1 cellular context compared by ENCODE assay signal in the genomic region with DNA sequence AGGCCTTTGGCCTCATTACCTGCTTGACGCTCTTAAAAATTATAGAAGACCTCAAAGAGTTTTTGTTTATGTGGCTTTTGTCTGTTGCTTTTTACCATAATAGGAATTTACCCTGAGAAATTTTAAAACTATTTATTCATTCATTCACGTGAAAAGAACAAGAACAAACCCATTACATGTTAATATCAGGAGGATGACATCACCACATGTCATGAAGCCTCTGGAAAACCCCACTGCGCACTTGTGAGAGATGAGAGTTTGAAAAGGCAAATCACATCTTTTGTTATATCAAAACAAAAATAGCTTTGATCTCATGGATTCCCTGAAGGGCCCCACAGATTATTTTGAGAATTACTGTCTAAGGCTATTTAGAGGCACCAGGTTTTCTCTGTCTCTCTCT.
A peak's percentile ranks its signal among the peaks of the same experiment; 100 is the strongest.
TF ChIP-seq lines count a peak whose summit lies in the region.

No MANE protein-coding gene starts in this region.

TF ChIP-seq in GM12878, 131 proteins besides CTCF, POLR2A, EP300 and RAD21 (continued from another document):
- TF ChIP-seq JUND (IDR thresholded peaks at IDR 0.05; ENCODE audit: low read depth, low read length) (no peak), RBBP5 (conservative IDR thresholded peaks at IDR 0.05) (no peak), MXI1 (IDR thresholded peaks at IDR 0.05; ENCODE audit: low read depth, low read length) (no peak), STAT3 (IDR thresholded peaks at IDR 0.05; ENCODE audit: low read depth, low read length) (no peak), PAX5 (IDR thresholded peaks at IDR 0.05; ENCODE audit: borderline replicate concordance, low read depth, low read length) (no peak), CREM (IDR thresholded peaks at IDR 0.05; ENCODE audit: low read depth) (peak; percentile 38; the same call in 1 of the 2 replicates), ASH2L (IDR thresholded peaks at IDR 0.05; ENCODE audit: borderline replicate concordance, low read depth) (no peak), IKZF1 (conservative IDR thresholded peaks at IDR 0.05) (no peak), DPF2 (IDR thresholded peaks at IDR 0.05) (no peak), ZNF622 (IDR thresholded peaks at IDR 0.05) (no peak), E2F8 (IDR thresholded peaks at IDR 0.05; ENCODE audit: low read depth, partially characterized antibody) (no peak), E4F1 (IDR thresholded peaks at IDR 0.05; ENCODE audit: borderline replicate concordance, partially characterized antibody) (no peak), KAT2A (conservative IDR thresholded peaks at IDR 0.05; ENCODE audit: control insufficient read depth, low read depth, low read length) (no peak), PML (IDR thresholded peaks at IDR 0.05; ENCODE audit: low read length) (no peak), ZNF274 (IDR thresholded peaks at IDR 0.05; ENCODE audit: insufficient read depth, insufficient read length) (no peak), SMAD1 (IDR thresholded peaks at IDR 0.05; ENCODE audit: low read depth, partially characterized antibody) (no peak), MTA2 (IDR thresholded peaks at IDR 0.05; ENCODE audit: low read depth) (no peak), E2F4 (IDR thresholded peaks at IDR 0.05; ENCODE audit: low read depth, low read length) (no peak), CBX3 (IDR thresholded peaks at IDR 0.05; ENCODE audit: borderline replicate concordance, low read depth) (no peak), NFIC (IDR thresholded peaks at IDR 0.05; ENCODE audit: low read depth, low read length) (peak; percentile 75; the same call in 1 of the 2 replicates), EZH2 (IDR thresholded peaks at IDR 0.05; ENCODE audit: borderline replicate concordance, control insufficient read depth, low read depth, low read length) (no peak), ETV6 (conservative IDR thresholded peaks at IDR 0.05 in 1 of 2, IDR thresholded peaks at IDR 0.05 in 1 of 2; ENCODE audit: borderline replicate concordance in 1 of 2, low read depth in 1 of 2) (no peak), TCF3 (IDR thresholded peaks at IDR 0.05; ENCODE audit: borderline replicate concordance, insufficient read depth, low read depth, low read length) (no peak), RUNX3 (IDR thresholded peaks at IDR 0.05; ENCODE audit: low read length) (peak; percentile 47; the same call in 1 of the 2 replicates), BHLHE40 (IDR thresholded peaks at IDR 0.05; ENCODE audit: borderline replicate concordance in 1 of 2, low read depth in 2 of 2, low read length in 1 of 2) (peak; percentile 55 to 64; a peak in 2 of 4 replicates), JUNB (IDR thresholded peaks at IDR 0.05) (peak; percentile 75), CREB1 (IDR thresholded peaks at IDR 0.05; ENCODE audit: low read depth) (peak; percentile 74; the same call in 1 of the 2 replicates), MYB (IDR thresholded peaks at IDR 0.05; ENCODE audit: borderline replicate concordance, low read depth, low read length) (no peak), MTA3 (IDR thresholded peaks at IDR 0.05; ENCODE audit: borderline replicate concordance, low read length) (no peak), STAT1 (conservative IDR thresholded peaks at IDR 0.05) (no peak), SMAD5 (IDR thresholded peaks at IDR 0.05; ENCODE audit: low read depth) (no peak), SP1 (IDR thresholded peaks at IDR 0.05; ENCODE audit: low read depth, low read length) (no peak), IKZF2 (IDR thresholded peaks at IDR 0.05) (no peak), CHD1 (IDR thresholded peaks at IDR 0.05; ENCODE audit: low read depth, low read length) (no peak), SMARCA5 (IDR thresholded peaks at IDR 0.05) (no peak)
- TF ChIP-seq, protein P1, sequence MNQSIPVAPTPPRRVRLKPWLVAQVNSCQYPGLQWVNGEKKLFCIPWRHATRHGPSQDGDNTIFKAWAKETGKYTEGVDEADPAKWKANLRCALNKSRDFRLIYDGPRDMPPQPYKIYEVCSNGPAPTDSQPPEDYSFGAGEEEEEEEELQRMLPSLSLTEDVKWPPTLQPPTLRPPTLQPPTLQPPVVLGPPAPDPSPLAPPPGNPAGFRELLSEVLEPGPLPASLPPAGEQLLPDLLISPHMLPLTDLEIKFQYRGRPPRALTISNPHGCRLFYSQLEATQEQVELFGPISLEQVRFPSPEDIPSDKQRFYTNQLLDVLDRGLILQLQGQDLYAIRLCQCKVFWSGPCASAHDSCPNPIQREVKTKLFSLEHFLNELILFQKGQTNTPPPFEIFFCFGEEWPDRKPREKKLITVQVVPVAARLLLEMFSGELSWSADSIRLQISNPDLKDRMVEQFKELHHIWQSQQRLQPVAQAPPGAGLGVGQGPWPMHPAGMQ (IDR thresholded peaks at IDR 0.05; ENCODE audit: borderline replicate concordance) = no peak
- TF ChIP-seq, protein P2, sequence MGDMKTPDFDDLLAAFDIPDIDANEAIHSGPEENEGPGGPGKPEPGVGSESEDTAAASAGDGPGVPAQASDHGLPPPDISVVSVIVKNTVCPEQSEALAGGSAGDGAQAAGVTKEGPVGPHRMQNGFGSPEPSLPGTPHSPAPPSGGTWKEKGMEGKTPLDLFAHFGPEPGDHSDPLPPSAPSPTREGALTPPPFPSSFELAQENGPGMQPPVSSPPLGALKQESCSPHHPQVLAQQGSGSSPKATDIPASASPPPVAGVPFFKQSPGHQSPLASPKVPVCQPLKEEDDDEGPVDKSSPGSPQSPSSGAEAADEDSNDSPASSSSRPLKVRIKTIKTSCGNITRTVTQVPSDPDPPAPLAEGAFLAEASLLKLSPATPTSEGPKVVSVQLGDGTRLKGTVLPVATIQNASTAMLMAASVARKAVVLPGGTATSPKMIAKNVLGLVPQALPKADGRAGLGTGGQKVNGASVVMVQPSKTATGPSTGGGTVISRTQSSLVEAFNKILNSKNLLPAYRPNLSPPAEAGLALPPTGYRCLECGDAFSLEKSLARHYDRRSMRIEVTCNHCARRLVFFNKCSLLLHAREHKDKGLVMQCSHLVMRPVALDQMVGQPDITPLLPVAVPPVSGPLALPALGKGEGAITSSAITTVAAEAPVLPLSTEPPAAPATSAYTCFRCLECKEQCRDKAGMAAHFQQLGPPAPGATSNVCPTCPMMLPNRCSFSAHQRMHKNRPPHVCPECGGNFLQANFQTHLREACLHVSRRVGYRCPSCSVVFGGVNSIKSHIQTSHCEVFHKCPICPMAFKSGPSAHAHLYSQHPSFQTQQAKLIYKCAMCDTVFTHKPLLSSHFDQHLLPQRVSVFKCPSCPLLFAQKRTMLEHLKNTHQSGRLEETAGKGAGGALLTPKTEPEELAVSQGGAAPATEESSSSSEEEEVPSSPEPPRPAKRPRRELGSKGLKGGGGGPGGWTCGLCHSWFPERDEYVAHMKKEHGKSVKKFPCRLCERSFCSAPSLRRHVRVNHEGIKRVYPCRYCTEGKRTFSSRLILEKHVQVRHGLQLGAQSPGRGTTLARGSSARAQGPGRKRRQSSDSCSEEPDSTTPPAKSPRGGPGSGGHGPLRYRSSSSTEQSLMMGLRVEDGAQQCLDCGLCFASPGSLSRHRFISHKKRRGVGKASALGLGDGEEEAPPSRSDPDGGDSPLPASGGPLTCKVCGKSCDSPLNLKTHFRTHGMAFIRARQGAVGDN (IDR thresholded peaks at IDR 0.05) = no peak
- TF ChIP-seq, protein P3, sequence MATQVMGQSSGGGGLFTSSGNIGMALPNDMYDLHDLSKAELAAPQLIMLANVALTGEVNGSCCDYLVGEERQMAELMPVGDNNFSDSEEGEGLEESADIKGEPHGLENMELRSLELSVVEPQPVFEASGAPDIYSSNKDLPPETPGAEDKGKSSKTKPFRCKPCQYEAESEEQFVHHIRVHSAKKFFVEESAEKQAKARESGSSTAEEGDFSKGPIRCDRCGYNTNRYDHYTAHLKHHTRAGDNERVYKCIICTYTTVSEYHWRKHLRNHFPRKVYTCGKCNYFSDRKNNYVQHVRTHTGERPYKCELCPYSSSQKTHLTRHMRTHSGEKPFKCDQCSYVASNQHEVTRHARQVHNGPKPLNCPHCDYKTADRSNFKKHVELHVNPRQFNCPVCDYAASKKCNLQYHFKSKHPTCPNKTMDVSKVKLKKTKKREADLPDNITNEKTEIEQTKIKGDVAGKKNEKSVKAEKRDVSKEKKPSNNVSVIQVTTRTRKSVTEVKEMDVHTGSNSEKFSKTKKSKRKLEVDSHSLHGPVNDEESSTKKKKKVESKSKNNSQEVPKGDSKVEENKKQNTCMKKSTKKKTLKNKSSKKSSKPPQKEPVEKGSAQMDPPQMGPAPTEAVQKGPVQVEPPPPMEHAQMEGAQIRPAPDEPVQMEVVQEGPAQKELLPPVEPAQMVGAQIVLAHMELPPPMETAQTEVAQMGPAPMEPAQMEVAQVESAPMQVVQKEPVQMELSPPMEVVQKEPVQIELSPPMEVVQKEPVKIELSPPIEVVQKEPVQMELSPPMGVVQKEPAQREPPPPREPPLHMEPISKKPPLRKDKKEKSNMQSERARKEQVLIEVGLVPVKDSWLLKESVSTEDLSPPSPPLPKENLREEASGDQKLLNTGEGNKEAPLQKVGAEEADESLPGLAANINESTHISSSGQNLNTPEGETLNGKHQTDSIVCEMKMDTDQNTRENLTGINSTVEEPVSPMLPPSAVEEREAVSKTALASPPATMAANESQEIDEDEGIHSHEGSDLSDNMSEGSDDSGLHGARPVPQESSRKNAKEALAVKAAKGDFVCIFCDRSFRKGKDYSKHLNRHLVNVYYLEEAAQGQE (IDR thresholded peaks at IDR 0.05; ENCODE audit: low read depth, low read length) = no peak
- TF ChIP-seq, protein P4, sequence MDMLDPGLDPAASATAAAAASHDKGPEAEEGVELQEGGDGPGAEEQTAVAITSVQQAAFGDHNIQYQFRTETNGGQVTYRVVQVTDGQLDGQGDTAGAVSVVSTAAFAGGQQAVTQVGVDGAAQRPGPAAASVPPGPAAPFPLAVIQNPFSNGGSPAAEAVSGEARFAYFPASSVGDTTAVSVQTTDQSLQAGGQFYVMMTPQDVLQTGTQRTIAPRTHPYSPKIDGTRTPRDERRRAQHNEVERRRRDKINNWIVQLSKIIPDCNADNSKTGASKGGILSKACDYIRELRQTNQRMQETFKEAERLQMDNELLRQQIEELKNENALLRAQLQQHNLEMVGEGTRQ (IDR thresholded peaks at IDR 0.05; ENCODE audit: borderline replicate concordance, low read depth, low read length) = no peak
